In the genomic region with DNA sequence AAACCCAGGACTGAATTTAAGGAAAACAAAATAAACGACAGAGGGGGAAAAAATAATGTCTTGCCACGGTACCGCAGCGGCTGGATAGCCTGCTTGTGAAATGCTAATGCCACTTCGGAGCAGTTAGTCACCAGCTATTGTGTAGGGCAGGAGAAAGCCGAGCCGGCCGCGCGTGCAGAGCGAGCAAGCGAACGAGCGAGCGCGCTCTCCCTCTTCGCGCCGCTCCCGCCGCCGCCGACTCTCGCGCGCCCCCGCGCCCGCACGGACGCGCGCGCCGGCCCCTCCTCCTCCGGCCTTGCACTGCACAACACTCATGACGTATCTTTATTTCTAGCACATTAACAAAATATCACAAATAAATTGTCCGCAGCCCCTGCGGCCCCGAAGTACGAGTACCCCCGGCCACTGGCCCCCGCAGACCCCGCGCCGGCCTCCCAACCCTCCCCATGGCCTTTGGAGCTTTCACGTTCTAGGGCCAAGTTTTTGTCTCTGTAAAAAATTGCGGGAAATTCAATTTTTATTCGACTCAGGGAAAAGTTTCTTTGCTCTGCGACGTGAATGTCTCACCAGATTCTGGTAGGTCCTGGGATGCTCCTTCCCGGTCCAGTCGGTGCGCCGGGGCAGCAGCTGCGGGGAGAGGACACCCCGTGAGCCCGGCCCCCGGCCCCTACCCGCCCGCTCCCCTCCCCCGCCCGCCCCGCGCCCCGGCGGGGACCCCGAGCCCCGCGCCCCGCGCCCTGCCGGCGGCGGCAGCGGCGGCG, we compare ENCODE assay signal across 8 cellular contexts. TPM values are rescaled to one million over a fixed set of nuclear protein-coding genes. Genes with fewer than 3 reads are reported as not detected.
DNase-seq lines count a peak whose midpoint lies in the region; ATAC-seq and TF ChIP-seq lines count a peak whose summit lies in the region.

No MANE protein-coding gene starts in this region.

- peaks cover 46% of the 10 kb centered on the region for H3K4me1 Mint-ChIP-seq in activated CD4-positive, alpha-beta T cell treated with anti-CD3 and anti-CD28 coated beads, Interleukin-2, amount 10 ng/mL, durations not matched to agents 7 days and 5 days

- H3K4me3 Mint-ChIP-seq in activated CD4-positive, alpha-beta T cell treated with anti-CD3 and anti-CD28 coated beads, Interleukin-2, amount 10 ng/mL, durations not matched to agents 7 days and 5 days = peak overlapping the region; percentile 76

- peaks cover 0 to 4% of the 10 kb centered on the region in 2 donors for H3K36me3 ChIP-seq in left lung

- H3K9me3 ChIP-seq in left lung = no peaks in the 10 kb centered on the region

- POLR2A ChIA-PET in activated CD4-positive, alpha-beta T cell treated with anti-CD3 and anti-CD28 coated beads, Interleukin-2, amount 10 ng/mL, durations not matched to agents 7 days and 5 days (lab: Charles Lee) = interaction anchor here (1.2 kb wide), 1 partner anchor 15 kb away, joined by 5 read pairs; no protein-coding TSS in a partner anchor

- peak overlapping the region; percentile 97 for H3K27ac Mint-ChIP-seq in activated CD4-positive, alpha-beta T cell treated with anti-CD3 and anti-CD28 coated beads, Interleukin-2, amount 10 ng/mL, durations not matched to agents 7 days and 5 days

- peak overlapping the region; percentile 97 to 99 for H3K27ac ChIP-seq in left lung

- CTCF ChIA-PET in activated CD4-positive, alpha-beta T cell treated with anti-CD3 and anti-CD28 coated beads, Interleukin-2, amount 10 ng/mL, durations not matched to agents 7 days and 5 days (lab: Charles Lee) = interaction anchor here (1.2 to 1.3 kb wide), 2 partner anchors 9 to 374 kb away, joined by 3 read pairs; no protein-coding TSS in a partner anchor

- H3K9me3 Mint-ChIP-seq in activated CD4-positive, alpha-beta T cell treated with anti-CD3 and anti-CD28 coated beads, Interleukin-2, amount 10 ng/mL, durations not matched to agents 7 days and 5 days = no peaks in the 10 kb centered on the region

- intact Hi-C loops in left lung (cut with DNase I) = no loop called here

- H3K27me3 ChIP-seq in left lung = no peaks in the 10 kb centered on the region

- peak in 13 of 14 donors; percentile 34 to 91 (median 83) for DNase-seq in C1 segment of cervical spinal cord (lab: John Stamatoyannopoulos, UW)
- DNase-seq in NCI-H526 (lab: John Stamatoyannopoulos, UW) = peak; percentile 76 to 93
- peak; percentile 81 for DNase-seq in activated CD4-positive, alpha-beta T cell treated with anti-CD3 and anti-CD28 coated beads, Interleukin-2, amount 10 ng/mL, durations not matched to agents 7 days and 5 days
- DNase-seq in cortex of kidney (lab: John Stamatoyannopoulos, UW) = peak; percentile 29
- DNase-seq in left lung = peak; percentile 93 to 99
- DNase-seq in stimulated activated CD4-positive, alpha-beta T cell treated with anti-CD3 and anti-CD28 coated beads, Interleukin-2, amount 100 ng/mL, for 24 hours = peak; percentile 85 to 86

- TF ChIP-seq CTCF in left lung (IDR thresholded peaks at IDR 0.05) = no peak

- H3K27me3 Mint-ChIP-seq in activated CD4-positive, alpha-beta T cell treated with anti-CD3 and anti-CD28 coated beads, Interleukin-2, amount 10 ng/mL, durations not matched to agents 7 days and 5 days = peaks cover 6% of the 10 kb centered on the region

- ATAC-seq in GM19351 (IDR thresholded peaks at IDR 0.05; ENCODE audit: unreplicated experiment) (peak; percentile 45), HG03520 (IDR thresholded peaks at IDR 0.05; ENCODE audit: unreplicated experiment) (peak; percentile 50), left lung (peak; percentile 82)

- H3K4me1 ChIP-seq in left lung = peaks cover 4 to 49% of the 10 kb centered on the region in 2 donors

- peaks cover 28% of the 10 kb centered on the region for H3K36me3 Mint-ChIP-seq in activated CD4-positive, alpha-beta T cell treated with anti-CD3 and anti-CD28 coated beads, Interleukin-2, amount 10 ng/mL, durations not matched to agents 7 days and 5 days (ENCODE audit: low read depth)

- peak overlapping the region; percentile 46 to 84 for H3K4me3 ChIP-seq in left lung

RNA-seq across cellular contexts. Expression of a gene that starts 1.0 kb away (rescaled TPM):
- total RNA-seq in activated CD4-positive, alpha-beta T cell treated with anti-CD3 and anti-CD28 coated beads, Interleukin-2, amount 10 ng/mL, durations not matched to agents 7 days and 5 days = 10 to 100 TPM; 31.6 to 33.9 TPM
- total RNA-seq in left lung = 10 to 100 TPM; 27.3 to 32.3 TPM

Comparison
In these comparisons a context has a peak if more than half of its experiments do, and no peak if none do; other contexts are left out.
1. Peak in every context shown above with its lines: DNase-seq, ATAC-seq, H3K4me3 ChIP-seq and H3K27ac ChIP-seq.
2. DNase-seq: peak in every context shown above with its lines; median percentile 96 in left lung; 86 in stimulated activated CD4-positive, alpha-beta T cell treated with anti-CD3 and anti-CD28 coated beads, Interleukin-2, amount 100 ng/mL, for 24 hours; 84 in NCI-H526; 83 in C1 segment of cervical spinal cord; 81 in activated CD4-positive, alpha-beta T cell treated with anti-CD3 and anti-CD28 coated beads, Interleukin-2, amount 10 ng/mL, durations not matched to agents 7 days and 5 days; 29 in cortex of kidney.